In genomic region chr17:6712058-6712853, GRCh38 we compare ENCODE assay signal across 1 cellular context.
A peak's percentile ranks its signal among the peaks of the same experiment; 100 is the strongest.
TF ChIP-seq lines count a peak whose summit lies in the region.

No MANE protein-coding gene starts in this region.

TF ChIP-seq in HepG2, 621 proteins besides CTCF, POLR2A, EP300 and RAD21 (continued from another document and continues in another):
- TF ChIP-seq THAP9 (CRISPR knock-in tag; IDR thresholded peaks at IDR 0.05; ENCODE audit: borderline replicate concordance) (no peak), ZNF468 (CRISPR knock-in tag; IDR thresholded peaks at IDR 0.05) (no peak), ZNF496 (CRISPR knock-in tag; IDR thresholded peaks at IDR 0.05; ENCODE audit: insufficient replicate concordance) (no peak), ZNF317 (CRISPR knock-in tag; IDR thresholded peaks at IDR 0.05) (no peak), ZNF430 (CRISPR knock-in tag; IDR thresholded peaks at IDR 0.05) (no peak), TCF7 (IDR thresholded peaks at IDR 0.05; ENCODE audit: low read depth) (peak; percentile 26; the same call in 1 of the 2 replicates), THAP8 (CRISPR knock-in tag; IDR thresholded peaks at IDR 0.05; ENCODE audit: borderline replicate concordance) (no peak), ZMYM2 (CRISPR knock-in tag; IDR thresholded peaks at IDR 0.05) (no peak; the same call in 1 of the 2 replicates), SUZ12 (IDR thresholded peaks at IDR 0.05; ENCODE audit: low read depth, low read length) (no peak), ZNF615 (CRISPR knock-in tag; IDR thresholded peaks at IDR 0.05; ENCODE audit: borderline replicate concordance) (0 out of 2 replicates have a peak, but pooled peaks have one; percentile 16), KMT2A (CRISPR knock-in tag; IDR thresholded peaks at IDR 0.05) (peak; percentile 7; the same call in 1 of the 2 replicates), ZNF781 (CRISPR knock-in tag; IDR thresholded peaks at IDR 0.05; ENCODE audit: borderline replicate concordance, not compliant biosample characterization) (peak; percentile 44), TEAD3 (CRISPR knock-in tag; optimal IDR thresholded peaks at IDR 0.05; ENCODE audit: borderline replicate concordance) (peak; percentile 47), MXD1 (CRISPR knock-in tag; IDR thresholded peaks at IDR 0.05) (no peak; the same call in 1 of the 2 replicates), RELA (CRISPR knock-in tag; IDR thresholded peaks at IDR 0.05) (no peak), ZFP82 (CRISPR knock-in tag; IDR thresholded peaks at IDR 0.05; ENCODE audit: borderline replicate concordance) (peak; percentile 75; the same call in 1 of the 2 replicates), HOXA3 (CRISPR knock-in tag; IDR thresholded peaks at IDR 0.05) (peak; percentile 27; the same call in 1 of the 2 replicates), ZNF24 (IDR thresholded peaks at IDR 0.05) (no peak), AFF4 (CRISPR knock-in tag; IDR thresholded peaks at IDR 0.05) (peak; percentile 33; the same call in 1 of the 2 replicates), ZXDC (CRISPR knock-in tag; IDR thresholded peaks at IDR 0.05) (0 out of 2 replicates have a peak, but pooled peaks have one; percentile 53), MXD4 (CRISPR knock-in tag; IDR thresholded peaks at IDR 0.05) (no peak; the same call in 1 of the 2 replicates), ZKSCAN8 (CRISPR knock-in tag; IDR thresholded peaks at IDR 0.05; ENCODE audit: borderline replicate concordance) (no peak), ZNF775 (CRISPR knock-in tag; IDR thresholded peaks at IDR 0.05; ENCODE audit: borderline replicate concordance) (no peak), ZSCAN21 (CRISPR knock-in tag; IDR thresholded peaks at IDR 0.05; ENCODE audit: borderline replicate concordance) (no peak), GTF2F1 (IDR thresholded peaks at IDR 0.05; ENCODE audit: low read length) (no peak), ZNF577 (CRISPR knock-in tag; IDR thresholded peaks at IDR 0.05; ENCODE audit: borderline replicate concordance, low read depth) (no peak), TBX3 (IDR thresholded peaks at IDR 0.05; ENCODE audit: borderline replicate concordance) (no peak), ZUFSP (CRISPR knock-in tag; IDR thresholded peaks at IDR 0.05; ENCODE audit: borderline replicate concordance) (no peak), ZNF431 (CRISPR knock-in tag; IDR thresholded peaks at IDR 0.05; ENCODE audit: borderline replicate concordance, low read depth) (no peak), ELF4 (CRISPR knock-in tag; IDR thresholded peaks at IDR 0.05; ENCODE audit: borderline replicate concordance) (no peak), RBM39 (IDR thresholded peaks at IDR 0.05; ENCODE audit: low read depth, low read length, poor library complexity, severe bottlenecking) (no peak), CBX5 (CRISPR knock-in tag; IDR thresholded peaks at IDR 0.05; ENCODE audit: borderline replicate concordance) (no peak), ATF7 (IDR thresholded peaks at IDR 0.05) (no peak), ATF7 (CRISPR knock-in tag; IDR thresholded peaks at IDR 0.05) (peak; percentile 49; the same call in 1 of the 2 replicates), ZNF737 (CRISPR knock-in tag; IDR thresholded peaks at IDR 0.05; ENCODE audit: borderline replicate concordance) (0 out of 2 replicates have a peak, but pooled peaks have one; percentile 32), FIP1L1 (IDR thresholded peaks at IDR 0.05; ENCODE audit: borderline replicate concordance, insufficient read depth, low read depth, low read length) (no peak), ATF3 (CRISPR knock-in tag; IDR thresholded peaks at IDR 0.05) (no peak), PBX3 (CRISPR knock-in tag; IDR thresholded peaks at IDR 0.05; ENCODE audit: borderline replicate concordance) (no peak), ZNF674 (CRISPR knock-in tag; IDR thresholded peaks at IDR 0.05; ENCODE audit: low read depth) (peak; percentile 60; the same call in 1 of the 2 replicates), ZNF629 (CRISPR knock-in tag; conservative IDR thresholded peaks at IDR 0.05) (peak; percentile 99), ZNF503 (CRISPR knock-in tag; IDR thresholded peaks at IDR 0.05) (no peak), ZBTB34 (CRISPR knock-in tag; IDR thresholded peaks at IDR 0.05) (no peak), NCOA2 (CRISPR knock-in tag; IDR thresholded peaks at IDR 0.05) (no peak; the same call in 1 of the 2 replicates), DNMT3B (CRISPR knock-in tag; conservative IDR thresholded peaks at IDR 0.05) (no peak), SNRNP70 (IDR thresholded peaks at IDR 0.05; ENCODE audit: low read depth, low read length) (no peak)
